Comparison of ENCODE assay signal across 1 cellular context in the genomic region with DNA sequence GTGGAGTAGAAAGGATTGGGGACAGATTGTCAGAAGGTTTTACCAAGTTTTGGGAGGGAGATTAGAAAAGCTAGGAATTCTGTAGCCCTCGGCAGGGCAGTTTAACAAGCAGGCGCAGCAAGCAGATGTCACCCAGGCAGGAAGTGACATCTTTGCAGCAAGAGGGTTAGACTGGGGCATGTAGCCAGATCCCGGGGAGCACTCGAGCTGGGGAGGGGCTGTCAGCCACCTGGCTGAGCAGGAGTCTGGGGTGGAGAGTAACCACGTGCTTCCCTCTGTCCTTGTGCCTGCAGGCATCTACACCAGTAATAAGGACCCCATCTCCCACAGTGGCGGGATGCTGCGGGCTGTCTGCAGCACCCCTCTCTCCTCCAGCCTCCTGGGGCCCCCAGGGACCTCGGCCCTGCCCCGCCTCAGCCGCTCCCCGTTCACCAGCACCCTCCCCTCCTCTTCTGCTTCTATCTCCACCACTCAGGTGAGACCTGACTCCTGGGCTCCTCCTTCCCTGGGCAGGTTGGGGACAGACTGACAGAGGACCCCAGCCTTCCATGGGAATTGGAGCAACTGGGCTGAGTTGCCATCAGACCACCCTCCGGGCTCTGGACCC.
TF ChIP-seq lines count a peak whose summit lies in the region.

No MANE protein-coding gene starts in this region.

TF ChIP-seq in K562, 482 proteins besides CTCF, POLR2A, EP300 and RAD21:
- TF ChIP-seq ZNF121 (CRISPR knock-in tag; conservative IDR thresholded peaks at IDR 0.05) (peak; percentile 59), SAFB (IDR thresholded peaks at IDR 0.05; ENCODE audit: borderline replicate concordance, low read depth, low read length) (no peak)
